Comparison of ENCODE assay signal across 9 cellular contexts in genomic region chr12:51369581-51369980, GRCh38. TPM values are rescaled to one million over a fixed set of nuclear protein-coding genes. Genes with fewer than 3 reads are reported as not detected.
DNase-seq lines count a peak whose midpoint lies in the region; ATAC-seq and TF ChIP-seq lines count a peak whose summit lies in the region.
"Had no signal": no experiment of that assay in that cellular context is flagged by ENCODE, and none has a peak within 500 bp of the region (broad histone marks: within the 10 kb centered on the region; RNA-seq: fewer than 3 reads in every experiment).

No MANE protein-coding gene starts in this region.

- CTCF ChIA-PET in CD8-positive, alpha-beta T cell (lab: Charles Lee): interaction anchor here (1.3 to 1.8 kb wide), 2 partner anchors 19 to 107 kb away, joined by 4 to 7 read pairs; no protein-coding TSS in a partner anchor

- no peak for ATAC-seq in CD8-positive, alpha-beta T cell
- ATAC-seq: SK-N-SH treated with all-trans-retinoic acid at 6 μM for 48 hours had no signal

- peak overlapping the region; percentile 49 for H3K4me3 ChIP-seq in CD8-positive, alpha-beta T cell (ENCODE audit: low read depth, low read length)
- H3K4me3 ChIP-seq in OCI-LY3 (ENCODE audit: low read length) (peak overlapping the region; percentile 56), sigmoid colon (no peak overlapping the region)

- no peak for TF ChIP-seq CTCF in CD8-positive, alpha-beta T cell (IDR thresholded peaks at IDR 0.05)
- TF ChIP-seq CTCF in OCI-LY3 (IDR thresholded peaks at IDR 0.05; ENCODE audit: low read depth, low read length): no peak
- TF ChIP-seq CTCF in sigmoid colon (IDR thresholded peaks at IDR 0.05): no peak

- peak overlapping the region; percentile 76 for H3K9ac ChIP-seq in OCI-LY3 (ENCODE audit: low read length)

- H3K4me2 ChIP-seq in OCI-LY3 (ENCODE audit: low read length): peak overlapping the region; percentile 80

- H3K9me3 ChIP-seq in CD8-positive, alpha-beta T cell (ENCODE audit: low read length): no peaks in the 10 kb centered on the region
- no peaks in the 10 kb centered on the region for H3K9me3 ChIP-seq in OCI-LY3 (ENCODE audit: insufficient read depth, low read length)
- no peaks in the 10 kb centered on the region for H3K9me3 ChIP-seq in sigmoid colon
- H3K9me3 ChIP-seq: Caco-2 had no signal

- peak in 1 of 7 experiments; percentile 33 for DNase-seq in CD8-positive, alpha-beta T cell
- DNase-seq in immature natural killer cell (no peak), OCI-M2 (lab: John Stamatoyannopoulos, UW; ENCODE audit: unreplicated experiment) (no peak), sigmoid colon (no peak), NAMALWA (ENCODE audit: low spot score) (no peak)
- DNase-seq: Caco-2 had no signal

- peak overlapping the region; percentile 75 for H3K27ac Mint-ChIP-seq in CD8-positive, alpha-beta T cell
- H3K27ac Mint-ChIP-seq in immature natural killer cell: peak overlapping the region; percentile 89 to 99 (median 99)

- POLR2A ChIA-PET in CD8-positive, alpha-beta T cell (lab: Charles Lee): interaction anchor here (0.6 to 1.7 kb wide), 14 partner anchors 13 to 451 kb away, joined by 3 to 8 read pairs (median 4); partner anchors contain the start of genes DAZAP2 and POU6F1

- H3K27me3 ChIP-seq in CD8-positive, alpha-beta T cell (ENCODE audit: insufficient read depth, low read length): no peaks in the 10 kb centered on the region
- H3K27me3 ChIP-seq in OCI-LY3 (ENCODE audit: low read depth, low read length): no peaks in the 10 kb centered on the region
- H3K27me3 ChIP-seq in sigmoid colon: no peaks in the 10 kb centered on the region

- H3K4me1 Mint-ChIP-seq in CD8-positive, alpha-beta T cell (ENCODE audit: low read depth): peaks cover 49% of the 10 kb centered on the region
- peaks cover 38 to 41% of the 10 kb centered on the region in 2 donors for H3K4me1 Mint-ChIP-seq in immature natural killer cell

- intact Hi-C loops in CD8-positive, alpha-beta T cell (cut with DNase I, micrococcal nuclease): loop anchor here (1.0 to 5.0 kb wide), 8 partner anchors 20 to 607 kb away; partner anchors contain the start of genes ATF1 (in 1 of the 2), GALNT6 (in 1 of the 2) and TFCP2 (in 1 of the 2)
- intact Hi-C loops in sigmoid colon (cut with DNase I): no loop called here

- peak overlapping the region; percentile 32 for H3K27ac ChIP-seq in CD8-positive, alpha-beta T cell (ENCODE audit: low read depth, low read length)
- H3K27ac ChIP-seq in OCI-LY3 (ENCODE audit: low read length) (peak overlapping the region; percentile 89), sigmoid colon (no peak overlapping the region)

- no peak for TF ChIP-seq EP300 in sigmoid colon (IDR thresholded peaks at IDR 0.05)

- peaks cover 36% of the 10 kb centered on the region for H3K4me1 ChIP-seq in CD8-positive, alpha-beta T cell (ENCODE audit: insufficient read depth, low read length)
- H3K4me1 ChIP-seq in OCI-LY3 (ENCODE audit: low read length) (peaks cover 53% of the 10 kb centered on the region), sigmoid colon (peaks cover 0 to 13% (median 9%) of the 10 kb centered on the region in 4 donors)

- peak overlapping the region; percentile 63 for H3K4me3 Mint-ChIP-seq in CD8-positive, alpha-beta T cell
- peak overlapping the region; percentile 77 to 90 (median 84) for H3K4me3 Mint-ChIP-seq in immature natural killer cell

- no peaks in the 10 kb centered on the region for H4K20me1 ChIP-seq in OCI-LY3 (ENCODE audit: insufficient read depth, low read length)

- peaks cover 23% of the 10 kb centered on the region for H3K36me3 Mint-ChIP-seq in CD8-positive, alpha-beta T cell
- H3K36me3 Mint-ChIP-seq in immature natural killer cell: peaks cover 21 to 37% (median 37%) of the 10 kb centered on the region in 3 donors

- no peaks in the 10 kb centered on the region for H3K79me2 ChIP-seq in OCI-LY3 (ENCODE audit: low read length)

- H3K9me3 Mint-ChIP-seq in CD8-positive, alpha-beta T cell: no peaks in the 10 kb centered on the region
- no peaks in the 10 kb centered on the region for H3K9me3 Mint-ChIP-seq in immature natural killer cell

- H3K36me3 ChIP-seq in CD8-positive, alpha-beta T cell (ENCODE audit: insufficient read depth, low read length): no peaks in the 10 kb centered on the region
- H3K36me3 ChIP-seq in OCI-LY3 (replicated peaks; ENCODE audit: low read depth, low read length): peaks cover 61% of the 10 kb centered on the region
- H3K36me3 ChIP-seq in sigmoid colon: no peaks in the 10 kb centered on the region

- H2AFZ ChIP-seq in OCI-LY3 (ENCODE audit: low read depth, low read length): no peak overlapping the region

- TF ChIP-seq POLR2A in sigmoid colon (IDR thresholded peaks at IDR 0.05): no peak

- WGBS in sigmoid colon, 2 donors: 71 to 88% methylated on average over 4 of the region's 4 CpGs

- no peaks in the 10 kb centered on the region for H3K27me3 Mint-ChIP-seq in CD8-positive, alpha-beta T cell (ENCODE audit: low read depth)
- peaks cover 11 to 21% (median 16%) of the 10 kb centered on the region in 3 donors for H3K27me3 Mint-ChIP-seq in immature natural killer cell (ENCODE audit: low read depth in 3 of 3)

RNA-seq across cellular contexts. Expression of gene GALNT6, which starts 21.6 kb away (rescaled TPM):
- 10 to 100 TPM; 10.8 to 13.4 TPM for total RNA-seq in CD8-positive, alpha-beta T cell
- 10 to 100 TPM in 1 of 3 donors, 1 to 10 TPM in 1, under 1 TPM in 1; 0.91 to 19.0 (median 9.8) TPM for polyA plus RNA-seq in immature natural killer cell
- total RNA-seq in sigmoid colon: 1 to 10 TPM; 1.6 to 7.6 (median 4.6) TPM
- polyA plus RNA-seq in sigmoid colon: 10 to 100 TPM in 1 of 3 donors, 1 to 10 TPM in 2; 3.7 to 10.6 (median 7.2) TPM

RNA-seq across cellular contexts. Expression of gene CELA1, which starts 23.1 kb away (rescaled TPM):
- under 1 TPM in 1 of 2 experiments, not detected in 1; 0.79 TPM for total RNA-seq in CD8-positive, alpha-beta T cell
- polyA plus RNA-seq in immature natural killer cell (under 1 TPM in 2 of 3 donors, not detected in 1; 0.37 to 1.00 TPM), sigmoid colon (not detected)
- total RNA-seq in sigmoid colon: not detected
- total RNA-seq: Caco-2, skeletal muscle tissue had no signal

RNA-seq across cellular contexts. Expression of gene BIN2, which starts 45.6 kb away (rescaled TPM):
- total RNA-seq in CD8-positive, alpha-beta T cell: 100 to 1,000 TPM; 115 to 125 TPM
- polyA plus RNA-seq in immature natural killer cell (100 to 1,000 TPM; 353 to 582 (median 359) TPM), sigmoid colon (10 to 100 TPM in 2 of 3 donors, 1 to 10 TPM in 1; 7.4 to 21.2 (median 10.8) TPM)
- 1 to 10 TPM; 2.3 to 4.2 (median 2.9) TPM for total RNA-seq in sigmoid colon

RNA-seq across cellular contexts. Expression of gene SLC4A8, which starts 55.0 kb away (rescaled TPM):
- total RNA-seq in CD8-positive, alpha-beta T cell: 1 to 10 TPM; 1.5 to 2.4 TPM
- polyA plus RNA-seq in immature natural killer cell: 1 to 10 TPM in 2 of 3 donors, not detected in 1; 1.2 TPM
- total RNA-seq in sigmoid colon: 1 to 10 TPM in 2 of 4 donors, under 1 TPM in 2; 0.16 to 3.0 (median 1.3) TPM
- 1 to 10 TPM in 1 of 3 donors, under 1 TPM in 2; under 0.01 to 1.1 (median under 0.01) TPM for polyA plus RNA-seq in sigmoid colon

Comparison
In these comparisons a context has a peak if more than half of its experiments do, and no peak if none do; other contexts are left out.
1. H3K27ac ChIP-seq: peak in CD8-positive, alpha-beta T cell (single experiment) and OCI-LY3 (single experiment); none in sigmoid colon (0 of 4).
2. H3K4me3 ChIP-seq: peak in CD8-positive, alpha-beta T cell (single experiment) and OCI-LY3 (single experiment); none in sigmoid colon (0 of 4).
3. RNA of gene BIN2, which starts 45.6 kb away (total RNA-seq): 115 to 125 TPM in CD8-positive, alpha-beta T cell; 2.3 to 4.2 TPM in sigmoid colon; every median in the first group is over 10 times any median in the second.